8 cellular contexts compared by ENCODE assay signal in genomic region chr1:8318436-8318835, GRCh38. TPM values are rescaled to one million over a fixed set of nuclear protein-coding genes. Genes with fewer than 3 reads are reported as not detected.
DNase-seq lines count a peak whose midpoint lies in the region; ATAC-seq, FAIRE-seq and TF ChIP-seq lines count a peak whose summit lies in the region.

No MANE protein-coding gene starts in this region.

- POLR2A ChIA-PET in A549 (lab: Yijun Ruan, JAX) (no interaction called here), GM12878 (lab: Charles Lee) (no interaction called here)

- H4K8ac ChIP-seq in H9 (replicated peaks; ENCODE audit: insufficient read length, low read depth, low read length) (no peak overlapping the region), mesendoderm (ENCODE audit: low read depth, low read length) (no peak overlapping the region)

- H3K79me1 ChIP-seq in H9 (ENCODE audit: insufficient read depth, low read depth, low read length, poor library complexity, severe bottlenecking) (no peaks in the 10 kb centered on the region), mesendoderm (ENCODE audit: low read length) (no peaks in the 10 kb centered on the region)

- H2BK20ac ChIP-seq in H9 (ENCODE audit: low read depth, low read length, poor library complexity, severe bottlenecking) = no peak overlapping the region

- BruUV-seq in GM12878 (replicated peaks; lab: Mats Ljungman, UMichigan) = no TSS peak

- H4K5ac ChIP-seq in H9 (ENCODE audit: insufficient read length, low read depth, low read length) = no peak overlapping the region
- no peak overlapping the region for H4K5ac ChIP-seq in mesendoderm (ENCODE audit: low read length)

- no peak overlapping the region for H3K56ac ChIP-seq in H9 (ENCODE audit: insufficient read length, low read depth, low read length)
- peak overlapping the region; percentile 47 for H3K56ac ChIP-seq in mesendoderm (ENCODE audit: low read length)

- TF ChIP-seq EP300 in A549 (IDR thresholded peaks at IDR 0.05) = no peak
- TF ChIP-seq EP300 in GM12878 (IDR thresholded peaks at IDR 0.05; ENCODE audit: borderline replicate concordance in 1 of 2, control insufficient read depth in 1 of 2, low read depth in 2 of 2, low read length in 2 of 2) = no peak

- FAIRE-seq in A549 (lab: Jason Lieb, UNC) (no peak), GM12878 (lab: Jason Lieb, UNC) (no peak)

- H2AK5ac ChIP-seq in H9 (ENCODE audit: insufficient read length, low read length) = no peak overlapping the region
- no peak overlapping the region for H2AK5ac ChIP-seq in mesendoderm (ENCODE audit: low read length)

- no peak for DNase-seq in A549 (ENCODE audit: low read depth in 1 of 2, low spot score in 1 of 2)
- DNase-seq in H9 = no peak
- DNase-seq in GM12878 (ENCODE audit: low read depth, low spot score) = no peak
- no peak for DNase-seq in mesendoderm
- no peak for DNase-seq in COR-L47 (lab: John Stamatoyannopoulos, UW)
- no peak for DNase-seq in NCI-H1930 (lab: John Stamatoyannopoulos, UW)
- DNase-seq in NOMO-1 (lab: John Stamatoyannopoulos, UW; ENCODE audit: unreplicated experiment in 2 of 2) = no peak

- TF ChIP-seq POLR2A in A549 (IDR thresholded peaks at IDR 0.05; ENCODE audit: low read length) (no peak), GM12878 (IDR thresholded peaks at IDR 0.05; ENCODE audit: low read depth, low read length) (no peak)

- H3K36me3 ChIP-seq in GM12878 (ENCODE audit: control insufficient read depth in 2 of 2, insufficient read depth in 2 of 2, low read length in 1 of 2) (no peaks in the 10 kb centered on the region), mesendoderm (ENCODE audit: control insufficient read depth, insufficient read depth, low read length) (no peaks in the 10 kb centered on the region)

- no peak overlapping the region for H2BK120ac ChIP-seq in H9 (ENCODE audit: low read depth, low read length, poor library complexity, severe bottlenecking)
- no peak overlapping the region for H2BK120ac ChIP-seq in mesendoderm (ENCODE audit: low read depth, low read length)

- H3K79me2 ChIP-seq in H9 (ENCODE audit: insufficient read depth, low read length) (no peaks in the 10 kb centered on the region), GM12878 (ENCODE audit: control insufficient read depth, insufficient read depth, low read length) (no peaks in the 10 kb centered on the region), mesendoderm (ENCODE audit: control insufficient read depth, insufficient read depth, low read length) (no peaks in the 10 kb centered on the region)

- no peak overlapping the region for H3K27ac Mint-ChIP-seq in H9

- no peak for ATAC-seq in A549
- ATAC-seq in GM12878 = no peak
- ATAC-seq in GM18519 (IDR thresholded peaks at IDR 0.05; ENCODE audit: low FRiP score, unreplicated experiment) = no peak

- peaks cover 36% of the 10 kb centered on the region for H3K4me1 ChIP-seq in A549
- H3K4me1 ChIP-seq in H9 (ENCODE audit: insufficient read depth, low read length) = peaks cover 4% of the 10 kb centered on the region; the same call in 1 of the 2 replicates
- H3K4me1 ChIP-seq in GM12878 (ENCODE audit: control insufficient read depth, insufficient read depth, low read length) = no peaks in the 10 kb centered on the region
- H3K4me1 ChIP-seq in mesendoderm (ENCODE audit: control insufficient read depth, low read depth, low read length) = peaks cover 3% of the 10 kb centered on the region

- H3K9me3 ChIP-seq in A549 (no peaks in the 10 kb centered on the region), H9 (ENCODE audit: control insufficient read depth, low read depth, low read length) (no peaks in the 10 kb centered on the region), GM12878 (replicated peaks; ENCODE audit: control insufficient read depth, insufficient read depth, low read length) (no peaks in the 10 kb centered on the region)

- CTCF ChIA-PET in A549 (lab: Yijun Ruan, JAX) = interaction anchor here (1.0 to 6.1 kb wide), 3 partner anchors 34 to 339 kb away, joined by 3 to 145 read pairs (median 3); no protein-coding TSS in a partner anchor
- CTCF ChIA-PET in GM12878 (lab: Yijun Ruan, JAX) = interaction anchor here (0.6 kb wide), 1 partner anchor 1534 kb away, joined by 3 read pairs; no protein-coding TSS in a partner anchor

- TF ChIP-seq CTCF in A549 (IDR thresholded peaks at IDR 0.05) (no peak), H9 (conservative IDR thresholded peaks at IDR 0.05) (no peak), GM12878 (IDR thresholded peaks at IDR 0.05 in 2 of 3, conservative IDR thresholded peaks at IDR 0.05 in 1 of 3; ENCODE audit: control insufficient read depth in 2 of 3, extremely low read depth in 1 of 3, insufficient read depth in 1 of 3, low read depth in 3 of 3, low read length in 3 of 3) (no peak)

- intact Hi-C loops in GM12878 (cut with micrococcal nuclease; ENCODE audit: unreplicated experiment) = no loop called here

- H4K91ac ChIP-seq in H9 (ENCODE audit: insufficient read length, low read depth, low read length) = no peak overlapping the region

- H3K4me3 ChIP-seq in A549 (peak overlapping the region; percentile 68), GM12878 (peak overlapping the region; percentile 67; the same call in 1 of the 2 replicates), mesendoderm (ENCODE audit: low read length) (no peak overlapping the region)

- H3K36me3 Mint-ChIP-seq in H9 (ENCODE audit: insufficient read depth in 1 of 3, low read depth in 3 of 3) = no peaks in the 10 kb centered on the region; a peak in 1 of 7 replicates

- H3K23me2 ChIP-seq in H9 (ENCODE audit: insufficient read length, low read depth, low read length, poor library complexity, severe bottlenecking) = peaks cover 10% of the 10 kb centered on the region

- H3K4me2 ChIP-seq in A549 (peak overlapping the region; percentile 98), H9 (ENCODE audit: insufficient read depth, insufficient read length, low read length) (peak overlapping the region; percentile 42), GM12878 (ENCODE audit: control insufficient read depth, insufficient read depth) (peak overlapping the region; percentile 49; the same call in 1 of the 2 replicates), mesendoderm (ENCODE audit: low read length) (peak overlapping the region; percentile 73)

- RAD21 ChIA-PET in GM12878 (lab: Charles Lee; ENCODE audit: unreplicated experiment) = interaction anchor here (1.6 kb wide), 1 partner anchor 303 kb away, joined by 4 read pairs; no protein-coding TSS in a partner anchor

- H3K4me1 Mint-ChIP-seq in H9 = peaks cover 26 to 35% of the 10 kb centered on the region in 2 experiments

- no peak overlapping the region for H2BK12ac ChIP-seq in H9 (ENCODE audit: insufficient read length, low read depth, low read length)

- H3K27ac ChIP-seq in A549 (peak overlapping the region; percentile 90 to 92), H9 (ENCODE audit: insufficient read length, low read depth, low read length) (no peak overlapping the region), GM12878 (ENCODE audit: control insufficient read depth, insufficient read depth) (no peak overlapping the region), mesendoderm (ENCODE audit: low read depth, low read length) (no peak overlapping the region)

- H3K4me3 Mint-ChIP-seq in H9 = peak overlapping the region; percentile 57 to 78

- no peak for TF ChIP-seq RAD21 in A549 (conservative IDR thresholded peaks at IDR 0.05 in 1 of 2, IDR thresholded peaks at IDR 0.05 in 1 of 2)
- TF ChIP-seq RAD21 in GM12878 (IDR thresholded peaks at IDR 0.05; ENCODE audit: insufficient read depth, low read depth, low read length) = no peak

- H3K4ac ChIP-seq in H9 (ENCODE audit: low read depth, low read length) = no peak overlapping the region
- no peak overlapping the region for H3K4ac ChIP-seq in mesendoderm (ENCODE audit: low read depth, low read length)

- H3K9ac ChIP-seq in H9 (ENCODE audit: extremely low read depth, insufficient read length, low read length) = no peak overlapping the region
- no peak overlapping the region for H3K9ac ChIP-seq in GM12878 (ENCODE audit: control insufficient read depth, insufficient read depth, low read length)
- H3K9ac ChIP-seq in mesendoderm (ENCODE audit: low read length) = peak overlapping the region; percentile 24

- H3K9me3 Mint-ChIP-seq in H9 = peaks cover 2 to 3% of the 10 kb centered on the region in 2 experiments; a peak in 1 of 5 replicates

- H3K14ac ChIP-seq in H9 (ENCODE audit: insufficient read depth, low read length) = no peak overlapping the region

- H2AFZ ChIP-seq in H9 (ENCODE audit: low read length) (no peak overlapping the region), GM12878 (ENCODE audit: control insufficient read depth, low read depth, low read length) (no peak overlapping the region; the same call in 1 of the 2 replicates)

- H3K27me3 ChIP-seq in H9 (ENCODE audit: insufficient read depth, low read length) = no peaks in the 10 kb centered on the region
- peaks cover 0 to 4% of the 10 kb centered on the region in 2 experiments; a peak in 1 of 4 replicates for H3K27me3 ChIP-seq in GM12878 (replicated peaks in 1 of 2; ENCODE audit: control insufficient read depth in 2 of 2, insufficient read depth in 2 of 2, low read length in 1 of 2)
- no peaks in the 10 kb centered on the region for H3K27me3 ChIP-seq in mesendoderm (ENCODE audit: insufficient read depth, low read length, poor library complexity)

- no peak overlapping the region for H3T11ph ChIP-seq in H9 (ENCODE audit: low read length)

- in situ Hi-C loops in GM12878 (cut with MboI) = no loop called here

- SMC1A ChIA-PET in GM12878 (lab: Charles Lee; ENCODE audit: uncharacterized antibody, unreplicated experiment) = interaction anchor here (1.1 kb wide), 1 partner anchor 287 kb away, joined by 3 read pairs; no protein-coding TSS in a partner anchor

- H4K20me1 ChIP-seq in H9 (ENCODE audit: control insufficient read depth, insufficient read depth, insufficient read length) (no peaks in the 10 kb centered on the region), GM12878 (ENCODE audit: control insufficient read depth, insufficient read depth) (no peaks in the 10 kb centered on the region)

- no peak overlapping the region for H3K23ac ChIP-seq in H9 (ENCODE audit: insufficient read length, low read depth, low read length)
- no peak overlapping the region for H3K23ac ChIP-seq in mesendoderm (ENCODE audit: low read length)

- H2BK15ac ChIP-seq in H9 (ENCODE audit: low read depth, low read length) = no peak overlapping the region
- no peak overlapping the region for H2BK15ac ChIP-seq in mesendoderm (replicated peaks; ENCODE audit: low read depth)

- peaks cover 48% of the 10 kb centered on the region for H3K27me3 Mint-ChIP-seq in H9 (ENCODE audit: low read depth)

- no peak overlapping the region for H2BK5ac ChIP-seq in H9 (ENCODE audit: insufficient read length, low read length)
- no peak overlapping the region for H2BK5ac ChIP-seq in mesendoderm (ENCODE audit: low read length)

- H3K18ac ChIP-seq in H9 (ENCODE audit: insufficient read length, low read depth, low read length) (no peak overlapping the region), mesendoderm (ENCODE audit: low read length) (no peak overlapping the region)

- WGBS in A549 (ENCODE audit: missing lambda C conversion rate) = 86% methylated on average over 11 of the region's 18 CpGs
- WGBS in H9 (ENCODE audit: extremely low coverage, insufficient read length, low lambda C conversion rate) = no CpG with 5 or more reads among the region's 18 CpGs
- 38% methylated on average over 18 of the region's 18 CpGs for WGBS in GM12878 (ENCODE audit: insufficient coverage, insufficient replicate concordance, low lambda C conversion rate, missing lambda C conversion rate)
- WGBS in mesendoderm (ENCODE audit: extremely low coverage, insufficient coverage, low lambda C conversion rate) = no CpG with 5 or more reads among the region's 18 CpGs

RNA-seq across cellular contexts. Expression of gene SLC45A1, which starts 0.5 kb away (rescaled TPM):
- polyA plus RNA-seq in A549 (2011; rRNA removed) (1.6 TPM in 2 replicates), A549 (2017; fragmentation: RNase III; extraction: RNeasy Plus Mini Kit Qiagen cat#74134 plus additional on column Dnase treatment) (1.7 to 2.2 TPM (median 1.8 TPM) in 3 replicates), GM12878 (2011; rRNA removed) (not detected in 2 replicates), GM12878 (2014; fragmentation: Illumina TruSeq; extraction: Trizol) (0.07 TPM in 1 of 2 replicates, not detected in the other), GM12878 (2014; fragmentation: Nextera tagmentation; extraction: Ambion mirVana) (not detected), GM12878 (2014; rRNA removed) (0.23 and 0.47 TPM in 2 replicates), GM12878 (2016; fragmentation: Nextera tagmentation; extraction: Ambion mirVana) (under 1 TPM in 1 of 2 experiments, not detected in 1; 0.09 TPM)
- polyA plus RNA-seq in A549 (2012; cell fraction: cytosol; rRNA removed) = 1.8 and 3.1 TPM in 2 replicates
- 3.1 and 4.5 TPM in 2 replicates for polyA plus RNA-seq in A549 (2012; cell fraction: nucleus; rRNA removed)
- 2.0 and 2.4 TPM in 2 replicates for polyA minus RNA-seq in A549 (2011; rRNA and poly(A)+ RNA removed)
- total RNA-seq in H9 (2021) (0.63 and 1.1 TPM in 2 replicates), GM12878 (2014; rRNA removed) (0.16 TPM in 1 of 2 replicates, not detected in the other), GM12878 (2014; rRNA removed; fragmentation: Illumina TruSeq; extraction: Trizol) (not detected in 2 replicates), GM12878 (2021) (0.18 and 0.29 TPM in 2 replicates)
- 0.48 TPM in 1 of 2 replicates, not detected in the other for total RNA-seq in GM12878 (2013; cell fraction: nucleolus; rRNA removed)
- not detected for polyA plus RNA-seq in GM12878 (2011; ENCODE audit: low read depth)
- 0.02 TPM in 1 of 2 replicates, not detected in the other for polyA plus RNA-seq in GM12878 (2011; cell fraction: cytosol; rRNA removed)
- polyA plus RNA-seq in GM12878 (2011; cell fraction: nucleus; rRNA removed) = not detected in 2 replicates
- 0.12 and 0.13 TPM in 2 replicates for polyA plus RNA-seq in GM12878 (2012)
- polyA minus RNA-seq in GM12878 (2011; rRNA and poly(A)+ RNA removed) = not detected in 2 replicates
- polyA minus RNA-seq in GM12878 (2011; cell fraction: cytosol; rRNA and poly(A)+ RNA removed) = not detected in 2 replicates
- polyA minus RNA-seq in GM12878 (2011; cell fraction: nucleus; rRNA and poly(A)+ RNA removed) = not detected in 2 replicates
- polyA plus RNA-seq in mesendoderm (2013, experiment 1 of 2) = 0.07 TPM
- polyA plus RNA-seq in mesendoderm (2013, experiment 2 of 2) = 0.11 TPM

Comparison
In these comparisons a context has a peak if more than half of its experiments do, and no peak if none do; other contexts are left out.
1. H3K27ac ChIP-seq: peak in A549 (2 of 2); none in H9 (single experiment), GM12878 (single experiment) and mesendoderm (single experiment).
2. H3K4me2 ChIP-seq: peak in every context shown above with its lines; median percentile 98 in A549; 73 in mesendoderm; 49 in GM12878; 42 in H9.